Comparison of ENCODE assay signal across 16 cellular contexts in genomic region chr12:120861074-120861795, GRCh38. TPM values are rescaled to one million over a fixed set of nuclear protein-coding genes. Genes with fewer than 3 reads are reported as not detected.
DNase-seq lines count a peak whose midpoint lies in the region; ATAC-seq, FAIRE-seq and TF ChIP-seq lines count a peak whose summit lies in the region.
"Had no signal": no experiment of that assay in that cellular context is flagged by ENCODE, and none has a peak within 500 bp of the region (broad histone marks: within the 10 kb centered on the region; RNA-seq: fewer than 3 reads in every experiment).

No MANE protein-coding gene starts in this region.

- no peak overlapping the region for H3K9ac ChIP-seq in Karpas-422 (ENCODE audit: low read length)
- no peak overlapping the region for H3K9ac ChIP-seq in GM12878 (ENCODE audit: control insufficient read depth, insufficient read depth, low read length)
- H3K9ac ChIP-seq: BLaER1 had no signal

- H3K4me3 Mint-ChIP-seq in activated naive CD4-positive, alpha-beta T cell treated with anti-CD3 and anti-CD28 coated beads, Interleukin-2, amount 50 U/mL, for 24 hours = no peak overlapping the region
- H3K4me3 Mint-ChIP-seq in activated naive CD4-positive, alpha-beta T cell treated with anti-CD3 and anti-CD28 coated beads for 36 hours = no peak overlapping the region
- H3K4me3 Mint-ChIP-seq in stimulated activated memory B cell treated with anti-CD40 and anti-IgM and Interleukin-4, amounts not matched to agents 10 μg/mL and 1 μg/mL and 100 μg/mL, for 72 hours = no peak overlapping the region

- H3K27ac ChIP-seq in Karpas-422 (ENCODE audit: low read length) (no peak overlapping the region), GM12878 (ENCODE audit: control insufficient read depth, insufficient read depth) (no peak overlapping the region)
- H3K27ac ChIP-seq: BLaER1, RWPE1 had no signal

- TF ChIP-seq CTCF in GM12878 (IDR thresholded peaks at IDR 0.05 in 2 of 3, conservative IDR thresholded peaks at IDR 0.05 in 1 of 3; ENCODE audit: control insufficient read depth in 2 of 3, extremely low read depth in 1 of 3, insufficient read depth in 1 of 3, low read depth in 3 of 3, low read length in 3 of 3) = no peak

- CTCF ChIA-PET in activated naive CD4-positive, alpha-beta T cell treated with anti-CD3 and anti-CD28 coated beads for 36 hours (lab: Charles Lee) = no interaction called here
- CTCF ChIA-PET in GM12878 (lab: Yijun Ruan, JAX) = no interaction called here

- H3K27ac Mint-ChIP-seq in activated naive CD4-positive, alpha-beta T cell treated with anti-CD3 and anti-CD28 coated beads, Interleukin-2, amount 50 U/mL, for 24 hours = peak overlapping the region; percentile 31
- no peak overlapping the region for H3K27ac Mint-ChIP-seq in activated naive CD4-positive, alpha-beta T cell treated with anti-CD3 and anti-CD28 coated beads for 36 hours
- peak overlapping the region; percentile 34 for H3K27ac Mint-ChIP-seq in stimulated activated memory B cell treated with anti-CD40 and anti-IgM and Interleukin-4, amounts not matched to agents 10 μg/mL and 1 μg/mL and 100 μg/mL, for 72 hours

- WGBS in GM12878 (ENCODE audit: insufficient coverage, insufficient replicate concordance, low lambda C conversion rate, missing lambda C conversion rate) = 100% methylated on average over 3 of the region's 3 CpGs

- TF ChIP-seq POLR2A in GM12878 (IDR thresholded peaks at IDR 0.05; ENCODE audit: low read depth, low read length) = no peak

- peaks cover 11% of the 10 kb centered on the region for H3K36me3 Mint-ChIP-seq in activated naive CD4-positive, alpha-beta T cell treated with anti-CD3 and anti-CD28 coated beads, Interleukin-2, amount 50 U/mL, for 24 hours
- H3K36me3 Mint-ChIP-seq in activated naive CD4-positive, alpha-beta T cell treated with anti-CD3 and anti-CD28 coated beads for 36 hours (ENCODE audit: low read depth) = peaks cover 9% of the 10 kb centered on the region
- H3K36me3 Mint-ChIP-seq in stimulated activated memory B cell treated with anti-CD40 and anti-IgM and Interleukin-4, amounts not matched to agents 10 μg/mL and 1 μg/mL and 100 μg/mL, for 72 hours = peaks cover 5% of the 10 kb centered on the region

- no peaks in the 10 kb centered on the region for H3K36me3 ChIP-seq in Karpas-422 (ENCODE audit: insufficient read depth, low read length)
- H3K36me3 ChIP-seq in GM12878 (ENCODE audit: control insufficient read depth in 2 of 2, insufficient read depth in 2 of 2, low read length in 1 of 2) = no peaks in the 10 kb centered on the region; a peak in 1 of 4 replicates

- TF ChIP-seq RAD21 in GM12878 (IDR thresholded peaks at IDR 0.05; ENCODE audit: insufficient read depth, low read depth, low read length) = no peak

- H3K4me3 ChIP-seq in Karpas-422 (ENCODE audit: low read length) (no peak overlapping the region), GM12878 (no peak overlapping the region)
- H3K4me3 ChIP-seq: BLaER1 had no signal

- no peak for ATAC-seq in GM12878
- no peak for ATAC-seq in stimulated activated memory B cell treated with anti-CD40 and anti-IgM and Interleukin-4, amounts not matched to agents 10 μg/mL and 1 μg/mL and 100 μg/mL, for 72 hours

- intact Hi-C loops in activated naive CD4-positive, alpha-beta T cell treated with anti-CD3 and anti-CD28 coated beads for 36 hours (cut with micrococcal nuclease) = no loop called here
- intact Hi-C loops in GM12878 (cut with micrococcal nuclease; ENCODE audit: unreplicated experiment) = no loop called here

- no peaks in the 10 kb centered on the region for H3K9me3 Mint-ChIP-seq in activated naive CD4-positive, alpha-beta T cell treated with anti-CD3 and anti-CD28 coated beads, Interleukin-2, amount 50 U/mL, for 24 hours
- H3K9me3 Mint-ChIP-seq in activated naive CD4-positive, alpha-beta T cell treated with anti-CD3 and anti-CD28 coated beads for 36 hours = peaks cover 5% of the 10 kb centered on the region
- no peaks in the 10 kb centered on the region for H3K9me3 Mint-ChIP-seq in stimulated activated memory B cell treated with anti-CD40 and anti-IgM and Interleukin-4, amounts not matched to agents 10 μg/mL and 1 μg/mL and 100 μg/mL, for 72 hours

- H4K20me1 ChIP-seq in Karpas-422 (ENCODE audit: insufficient read depth, low read depth, low read length) (peaks cover 83% of the 10 kb centered on the region), GM12878 (ENCODE audit: control insufficient read depth, insufficient read depth) (no peaks in the 10 kb centered on the region)

- H3K27me3 Mint-ChIP-seq in activated naive CD4-positive, alpha-beta T cell treated with anti-CD3 and anti-CD28 coated beads, Interleukin-2, amount 50 U/mL, for 24 hours = no peaks in the 10 kb centered on the region
- no peaks in the 10 kb centered on the region for H3K27me3 Mint-ChIP-seq in activated naive CD4-positive, alpha-beta T cell treated with anti-CD3 and anti-CD28 coated beads for 36 hours (ENCODE audit: low read depth)
- no peaks in the 10 kb centered on the region for H3K27me3 Mint-ChIP-seq in stimulated activated memory B cell treated with anti-CD40 and anti-IgM and Interleukin-4, amounts not matched to agents 10 μg/mL and 1 μg/mL and 100 μg/mL, for 72 hours

- H3K4me2 ChIP-seq in Karpas-422 (ENCODE audit: low read depth, low read length, poor library complexity, severe bottlenecking) (peak overlapping the region; percentile 20), GM12878 (ENCODE audit: control insufficient read depth, insufficient read depth) (no peak overlapping the region)
- H3K4me2 ChIP-seq: BLaER1 had no signal

- TF ChIP-seq EP300 in GM12878 (IDR thresholded peaks at IDR 0.05; ENCODE audit: borderline replicate concordance in 1 of 2, control insufficient read depth in 1 of 2, low read depth in 2 of 2, low read length in 2 of 2) = no peak

- POLR2A ChIA-PET in GM12878 (lab: Charles Lee) = no interaction called here

- in situ Hi-C loops in GM12878 (cut with MboI) = no loop called here

- H3K4me1 Mint-ChIP-seq in activated naive CD4-positive, alpha-beta T cell treated with anti-CD3 and anti-CD28 coated beads, Interleukin-2, amount 50 U/mL, for 24 hours = peaks cover 71% of the 10 kb centered on the region
- H3K4me1 Mint-ChIP-seq in activated naive CD4-positive, alpha-beta T cell treated with anti-CD3 and anti-CD28 coated beads for 36 hours (ENCODE audit: low read depth) = peaks cover 33% of the 10 kb centered on the region
- peaks cover 56% of the 10 kb centered on the region for H3K4me1 Mint-ChIP-seq in stimulated activated memory B cell treated with anti-CD40 and anti-IgM and Interleukin-4, amounts not matched to agents 10 μg/mL and 1 μg/mL and 100 μg/mL, for 72 hours

- DNase-seq in activated naive CD4-positive, alpha-beta T cell treated with anti-CD3 and anti-CD28 coated beads for 36 hours = no peak
- DNase-seq in Karpas-422 = no peak
- no peak for DNase-seq in GM12878 (ENCODE audit: low read depth, low spot score)
- no peak for DNase-seq in NK-92 treated with Interleukin-12 subunit alpha and Interleukin-12 subunit beta, amount 100 ng/mL, for 24 hours (lab: John Stamatoyannopoulos, UW)
- DNase-seq in stimulated activated CD4-positive, alpha-beta T cell treated with anti-CD3 and anti-CD28 coated beads, Interleukin-12 subunit alpha, Interleukin-12 subunit beta, amount 100 ng/mL, for 4 hours = no peak
- no peak for DNase-seq in iPS-NIHi7 (ENCODE audit: extremely low spot score)
- DNase-seq: 8988T, DMS 273 treated with DMSO at 0.1 percent for 48 hours, NCI-H1105 treated with DMSO at 0.1 percent for 48 hours, NCI-H187 treated with DMSO at 0.1 percent for 48 hours, NCI-H446, NCI-H69 had no signal

- H2AFZ ChIP-seq in Karpas-422 (ENCODE audit: low read length) (no peak overlapping the region), GM12878 (ENCODE audit: control insufficient read depth, low read depth, low read length) (no peak overlapping the region)

- no TSS peak for BruUV-seq in GM12878 (replicated peaks; lab: Mats Ljungman, UMichigan)

- peaks cover 24% of the 10 kb centered on the region for H3K79me2 ChIP-seq in Karpas-422 (ENCODE audit: low read length)
- H3K79me2 ChIP-seq in GM12878 (ENCODE audit: control insufficient read depth, insufficient read depth, low read length) = peaks cover 46% of the 10 kb centered on the region

- H3K9me3 ChIP-seq in Karpas-422 (ENCODE audit: low read length) (no peaks in the 10 kb centered on the region), GM12878 (replicated peaks; ENCODE audit: control insufficient read depth, insufficient read depth, low read length) (peaks cover 3% of the 10 kb centered on the region; the same call in 2 of the 3 replicates)

- no peaks in the 10 kb centered on the region for H3K9me2 ChIP-seq in Karpas-422 (replicated peaks; ENCODE audit: insufficient read depth, low read length)

- RAD21 ChIA-PET in GM12878 (lab: Charles Lee; ENCODE audit: unreplicated experiment) = interaction anchor here (0.8 to 1.3 kb wide), 2 partner anchors 62 to 110 kb away, joined by 3 read pairs; no protein-coding TSS in a partner anchor

- SMC1A ChIA-PET in GM12878 (lab: Charles Lee; ENCODE audit: uncharacterized antibody, unreplicated experiment) = interaction anchor here (1.2 kb wide), 1 partner anchor 111 kb away, joined by 3 read pairs; no protein-coding TSS in a partner anchor

- H3K27me3 ChIP-seq in Karpas-422 (ENCODE audit: low read length) (no peaks in the 10 kb centered on the region), GM12878 (replicated peaks in 1 of 2; ENCODE audit: control insufficient read depth in 2 of 2, insufficient read depth in 2 of 2, low read length in 1 of 2) (no peaks in the 10 kb centered on the region)
- H3K27me3 ChIP-seq: BLaER1 had no signal

- FAIRE-seq in GM12878 (lab: Jason Lieb, UNC) = no peak

- H3K4me1 ChIP-seq in Karpas-422 (ENCODE audit: low read length) = peaks cover 57% of the 10 kb centered on the region
- H3K4me1 ChIP-seq in GM12878 (ENCODE audit: control insufficient read depth, insufficient read depth, low read length) = peaks cover 14% of the 10 kb centered on the region

RNA-seq across cellular contexts. Expression of gene SPPL3, which starts 42.9 kb away (rescaled TPM):
- 10 to 100 TPM; 19.8 to 22.2 TPM for total RNA-seq in activated naive CD4-positive, alpha-beta T cell treated with anti-CD3 and anti-CD28 coated beads for 36 hours
- total RNA-seq in Karpas-422 (2014; rRNA removed; shearing (Covaris generic); ENCODE audit: low replicate concordance) = 5.4 and 11.9 TPM in 2 replicates
- 42.1 and 48.7 TPM in 2 replicates for total RNA-seq in GM12878 (2013; cell fraction: nucleolus; rRNA removed)
- 6.8 and 6.9 TPM in 2 replicates for total RNA-seq in GM12878 (2014; rRNA removed)
- total RNA-seq in GM12878 (2014; rRNA removed; fragmentation: Illumina TruSeq; extraction: Trizol) = 8.3 and 10.1 TPM in 2 replicates
- total RNA-seq in GM12878 (2021) = 33.0 and 38.2 TPM in 2 replicates
- polyA plus RNA-seq in GM12878 (2011; ENCODE audit: low read depth) = 7.3 TPM
- polyA plus RNA-seq in GM12878 (2011; rRNA removed) = 20.3 and 20.4 TPM in 2 replicates
- 16.1 and 19.6 TPM in 2 replicates for polyA plus RNA-seq in GM12878 (2011; cell fraction: cytosol; rRNA removed)
- polyA plus RNA-seq in GM12878 (2011; cell fraction: nucleus; rRNA removed) = 17.6 and 23.0 TPM in 2 replicates
- polyA plus RNA-seq in GM12878 (2012) = 13.7 and 22.4 TPM in 2 replicates
- polyA plus RNA-seq in GM12878 (2014; fragmentation: Illumina TruSeq; extraction: Trizol) = 45.5 and 48.7 TPM in 2 replicates
- 1 to 10 TPM; 5.7 to 8.3 TPM for polyA plus RNA-seq in GM12878 (2014; fragmentation: Nextera tagmentation; extraction: Ambion mirVana)
- polyA plus RNA-seq in GM12878 (2014; rRNA removed) = 11.7 and 15.2 TPM in 2 replicates
- 10 to 100 TPM in 1 of 2 experiments, 1 to 10 TPM in 1; 4.3 to 18.3 TPM for polyA plus RNA-seq in GM12878 (2016; fragmentation: Nextera tagmentation; extraction: Ambion mirVana)
- 39.9 and 55.2 TPM in 2 replicates for polyA minus RNA-seq in GM12878 (2011; rRNA and poly(A)+ RNA removed)
- 19.5 and 23.7 TPM in 2 replicates for polyA minus RNA-seq in GM12878 (2011; cell fraction: cytosol; rRNA and poly(A)+ RNA removed)
- polyA minus RNA-seq in GM12878 (2011; cell fraction: nucleus; rRNA and poly(A)+ RNA removed) = 13.8 and 20.2 TPM in 2 replicates
